Comparison of ENCODE assay signal across 1 cellular context in genomic region chr22:26887456-26887855, GRCh38.
TF ChIP-seq lines count a peak whose summit lies in the region.

No MANE protein-coding gene starts in this region.

TF ChIP-seq in SK-N-SH, 30 proteins besides CTCF, POLR2A, EP300 and RAD21 (continued from another document):
- TF ChIP-seq NFIC (IDR thresholded peaks at IDR 0.05; ENCODE audit: borderline replicate concordance) (peak; percentile 57; the same call in 1 of the 2 replicates), RXRA (IDR thresholded peaks at IDR 0.05; ENCODE audit: borderline replicate concordance, low read depth) (peak; percentile 92), JUND (IDR thresholded peaks at IDR 0.05) (peak; percentile 73), POLR2AphosphoS5 (IDR thresholded peaks at IDR 0.05; ENCODE audit: low read depth, low read length) (peak; percentile 32; the same call in 1 of the 2 replicates), RCOR1 (IDR thresholded peaks at IDR 0.05; ENCODE audit: low read length) (no peak), ZBTB33 (IDR thresholded peaks at IDR 0.05; ENCODE audit: borderline replicate concordance, low read depth) (no peak), TCF12 (IDR thresholded peaks at IDR 0.05) (peak; percentile 91), SIN3A (IDR thresholded peaks at IDR 0.05; ENCODE audit: borderline replicate concordance, low read depth, low read length) (no peak), CHD2 (IDR thresholded peaks at IDR 0.05; ENCODE audit: low read length, partially characterized antibody) (no peak)
